In genomic region chr6:125745281-125746018, GRCh38 we compare ENCODE assay signal across 13 cellular contexts. TPM values are rescaled to one million over a fixed set of nuclear protein-coding genes. Genes with fewer than 3 reads are reported as not detected.
A peak's percentile ranks its signal among the peaks of the same experiment; 100 is the strongest.
DNase-seq lines count a peak whose midpoint lies in the region; ATAC-seq, FAIRE-seq and TF ChIP-seq lines count a peak whose summit lies in the region.
"Had no signal": no experiment of that assay in that cellular context is flagged by ENCODE, and none has a peak within 500 bp of the region (broad histone marks: within the 10 kb centered on the region; RNA-seq: fewer than 3 reads in every experiment).

No MANE protein-coding gene starts in this region.

- no peaks in the 10 kb centered on the region for H3K36me3 Mint-ChIP-seq in activated T-cell treated with anti-CD3 and anti-CD28 coated beads, Interleukin-2, amount 50 U/mL, for 4 hours (ENCODE audit: insufficient read depth)
- peaks cover 0 to 1% of the 10 kb centered on the region in 2 donors for H3K36me3 Mint-ChIP-seq in activated T-cell treated with anti-CD3 and anti-CD28 coated beads, Interleukin-2, amount 50 U/mL, for 72 hours (ENCODE audit: insufficient read depth in 2 of 2)
- H3K36me3 Mint-ChIP-seq: activated naive CD8-positive, alpha-beta T cell treated with anti-CD3 and anti-CD28 coated beads, Interleukin-2, amount 10 ng/mL, durations not matched to agents 7 days and 5 days had no signal

- intact Hi-C loops in tibial artery (cut with DNase I; ENCODE audit: low total_unique reads): loop anchor here (5.0 to 10.0 kb wide), 2 partner anchors 151 to 303 kb away; no protein-coding TSS in a partner anchor

- H3K79me2 ChIP-seq in H1 (ENCODE audit: control insufficient read depth in 1 of 2, insufficient read depth in 2 of 2, low read length in 2 of 2): peaks cover 0 to 15% of the 10 kb centered on the region in 2 experiments; a peak in 3 of 4 replicates

- H3K9ac ChIP-seq in H1 (replicated peaks in 1 of 4; ENCODE audit: extremely low read depth in 1 of 4, low read depth in 3 of 4, low read length in 3 of 4): no peak overlapping the region

- no peak overlapping the region for H3K14ac ChIP-seq in H1 (ENCODE audit: insufficient read length)

- ATAC-seq in activated T-cell treated with anti-CD3 and anti-CD28 coated beads, Interleukin-2, amount 50 U/mL, for 4 hours: no peak
- ATAC-seq in activated T-cell treated with anti-CD3 and anti-CD28 coated beads, Interleukin-2, amount 50 U/mL, for 72 hours (replicated peaks in 1 of 2): no peak
- ATAC-seq in left lobe of liver: no peak
- ATAC-seq in HG03045 (IDR thresholded peaks at IDR 0.05; ENCODE audit: unreplicated experiment): no peak
- ATAC-seq: GM12878 had no signal

- no peak overlapping the region for H2AFZ ChIP-seq in H1 (ENCODE audit: low read length)

- peak overlapping the region; percentile 26; the same call in 1 of the 2 replicates for H2BK5ac ChIP-seq in H1 (ENCODE audit: low read depth, low read length)

- H3K9me3 Mint-ChIP-seq in activated T-cell treated with anti-CD3 and anti-CD28 coated beads, Interleukin-2, amount 50 U/mL, for 4 hours: no peaks in the 10 kb centered on the region
- no peaks in the 10 kb centered on the region for H3K9me3 Mint-ChIP-seq in activated T-cell treated with anti-CD3 and anti-CD28 coated beads, Interleukin-2, amount 50 U/mL, for 72 hours
- H3K9me3 Mint-ChIP-seq: activated naive CD8-positive, alpha-beta T cell treated with anti-CD3 and anti-CD28 coated beads, Interleukin-2, amount 10 ng/mL, durations not matched to agents 7 days and 5 days had no signal

- peak overlapping the region; percentile 96 to 99 for H3K4me2 ChIP-seq in H1 (ENCODE audit: insufficient read depth in 1 of 2, low read depth in 2 of 2, low read length in 2 of 2)

- CTCF ChIA-PET in H1 (lab: Charles Lee; ENCODE audit: partially characterized antibody): interaction anchor here (0.6 to 2.4 kb wide), 11 partner anchors 8 to 444 kb away, joined by 3 to 12 read pairs (median 4); partner anchors contain the start of gene HDDC2

- no peak overlapping the region for H3K27ac Mint-ChIP-seq in activated T-cell treated with anti-CD3 and anti-CD28 coated beads, Interleukin-2, amount 50 U/mL, for 72 hours
- H3K27ac Mint-ChIP-seq: activated naive CD8-positive, alpha-beta T cell treated with anti-CD3 and anti-CD28 coated beads, Interleukin-2, amount 10 ng/mL, durations not matched to agents 7 days and 5 days had no signal

- no peak for TF ChIP-seq CTCF in H1 (IDR thresholded peaks at IDR 0.05; ENCODE audit: control extremely low read depth in 1 of 3, insufficient read depth in 1 of 3, low read depth in 1 of 3, low read length in 3 of 3)
- no peak for TF ChIP-seq CTCF in tibial artery (IDR thresholded peaks at IDR 0.05)

- H4K8ac ChIP-seq in H1 (ENCODE audit: extremely low read depth, insufficient read depth, low read length): no peak overlapping the region

- no peak overlapping the region for H4K91ac ChIP-seq in H1 (replicated peaks; ENCODE audit: insufficient read length, low read length)

- no peak overlapping the region for H3K23ac ChIP-seq in H1 (ENCODE audit: insufficient read length)

- H2AK5ac ChIP-seq in H1 (ENCODE audit: low read depth, low read length): no peak overlapping the region; the same call in 1 of the 2 replicates

- H3K27me3 ChIP-seq in H1 (replicated peaks in 1 of 4; ENCODE audit: control insufficient read depth in 3 of 4, extremely low read depth in 1 of 4, insufficient read depth in 3 of 4, low read length in 3 of 4) (peaks cover 0 to 23% (median 16%) of the 10 kb centered on the region in 4 experiments; a peak in 6 of 7 replicates), tibial artery (no peaks in the 10 kb centered on the region)

- no peak overlapping the region for H4K5ac ChIP-seq in H1 (ENCODE audit: insufficient read length, low read depth, low read length)

- H3K79me1 ChIP-seq in H1 (ENCODE audit: low read depth, low read length): peaks cover 4% of the 10 kb centered on the region; the same call in 1 of the 2 replicates

- no peak overlapping the region for H2BK15ac ChIP-seq in H1 (ENCODE audit: low read length)

- H2BK20ac ChIP-seq in H1 (ENCODE audit: low read length): no peak overlapping the region

- no peak for TF ChIP-seq EP300 in H1 (IDR thresholded peaks at IDR 0.05; ENCODE audit: borderline replicate concordance in 1 of 2, low read depth in 2 of 2, low read length in 2 of 2)

- H3K4me3 ChIP-seq in H1 (ENCODE audit: extremely low read depth in 1 of 4, insufficient read depth in 2 of 4, low read depth in 3 of 4, low read length in 4 of 4) (peak overlapping the region in 2 of 4 experiments; percentile 20 to 77; a peak in 4 of 8 replicates), tibial artery (peak overlapping the region; percentile 89 to 95)
- H3K4me3 ChIP-seq: GM12878 had no signal

- POLR2A ChIA-PET in H1 (lab: Charles Lee; ENCODE audit: partially characterized antibody): interaction anchor here (0.7 to 2.4 kb wide), 9 partner anchors 31 to 122 kb away, joined by 3 to 21 read pairs (median 3); no protein-coding TSS in a partner anchor

- H3K27ac ChIP-seq in H1 (ENCODE audit: low read depth, low read length): no peak overlapping the region
- H3K27ac ChIP-seq in tibial artery: peak overlapping the region; percentile 99

- no peak for TF ChIP-seq RAD21 in H1 (IDR thresholded peaks at IDR 0.05 in 1 of 2, conservative IDR thresholded peaks at IDR 0.05 in 1 of 2; ENCODE audit: low read depth in 2 of 2, low read length in 2 of 2)

- H3K36me3 ChIP-seq in H1 (ENCODE audit: control insufficient read depth in 2 of 4, insufficient read depth in 4 of 4, low read length in 3 of 4) (no peaks in the 10 kb centered on the region), tibial artery (no peaks in the 10 kb centered on the region)

- no peak overlapping the region for H2BK12ac ChIP-seq in H1 (ENCODE audit: low read depth, low read length)

- H3K27me3 Mint-ChIP-seq in activated T-cell treated with anti-CD3 and anti-CD28 coated beads, Interleukin-2, amount 50 U/mL, for 4 hours (ENCODE audit: low read depth): peaks cover 46% of the 10 kb centered on the region
- peaks cover 35% of the 10 kb centered on the region for H3K27me3 Mint-ChIP-seq in activated T-cell treated with anti-CD3 and anti-CD28 coated beads, Interleukin-2, amount 50 U/mL, for 72 hours (ENCODE audit: low read depth)

- DNase-seq in activated T-cell treated with anti-CD3 and anti-CD28 coated beads, Interleukin-2, amount 50 U/mL, for 4 hours: no peak
- DNase-seq in activated T-cell treated with anti-CD3 and anti-CD28 coated beads, Interleukin-2, amount 50 U/mL, for 72 hours: no peak
- DNase-seq in H1 (ENCODE audit: low read depth in 1 of 2, low spot score in 2 of 2): peak; percentile 58 to 88
- peak; percentile 48 for DNase-seq in left lobe of liver (ENCODE audit: low spot score)
- DNase-seq in tibial artery: no peak
- DNase-seq in NCI-H510A treated with DMSO at 0.1 percent for 48 hours (lab: John Stamatoyannopoulos, UW): no peak
- no peak for DNase-seq in GDM1 (lab: John Stamatoyannopoulos, UW)
- DNase-seq: ACHN; activated naive CD8-positive, alpha-beta T cell treated with anti-CD3 and anti-CD28 coated beads, Interleukin-2, amount 10 ng/mL, durations not matched to agents 7 days and 5 days; NCI-H2171 treated with DMSO at 0.1 percent for 48 hours had no signal

- no peak overlapping the region for H3K4ac ChIP-seq in H1 (replicated peaks; ENCODE audit: insufficient read length, low read depth, low read length)

- H3K23me2 ChIP-seq in H1 (ENCODE audit: low read depth, low read length): peaks cover 27% of the 10 kb centered on the region

- H3K18ac ChIP-seq in H1 (ENCODE audit: extremely low read depth, low read length): no peak overlapping the region

- peak; percentile 96 for FAIRE-seq in H1 (lab: Jason Lieb, UNC)
- FAIRE-seq: GM12878, TTC549 had no signal

- H3K4me3 Mint-ChIP-seq in activated T-cell treated with anti-CD3 and anti-CD28 coated beads, Interleukin-2, amount 50 U/mL, for 4 hours: peak overlapping the region; percentile 82
- peak overlapping the region in 1 of 2 donors; percentile 4 for H3K4me3 Mint-ChIP-seq in activated T-cell treated with anti-CD3 and anti-CD28 coated beads, Interleukin-2, amount 50 U/mL, for 72 hours

- H3K4me1 Mint-ChIP-seq in activated T-cell treated with anti-CD3 and anti-CD28 coated beads, Interleukin-2, amount 50 U/mL, for 4 hours (ENCODE audit: low read depth): peaks cover 29% of the 10 kb centered on the region
- H3K4me1 Mint-ChIP-seq in activated T-cell treated with anti-CD3 and anti-CD28 coated beads, Interleukin-2, amount 50 U/mL, for 72 hours (ENCODE audit: low read depth): peaks cover 41% of the 10 kb centered on the region

- H3K9me3 ChIP-seq in H1 (ENCODE audit: insufficient read depth in 2 of 2, low read depth in 1 of 2, low read length in 1 of 2) (no peaks in the 10 kb centered on the region), tibial artery (no peaks in the 10 kb centered on the region)

- TF ChIP-seq POLR2A in H1 (IDR thresholded peaks at IDR 0.05; ENCODE audit: control extremely low read depth in 1 of 2, low read depth in 2 of 2, low read length in 2 of 2): no peak

- H3K4me1 ChIP-seq in H1 (replicated peaks in 1 of 4; ENCODE audit: control insufficient read depth in 3 of 4, insufficient read depth in 4 of 4, low read length in 3 of 4): peaks cover 2 to 10% (median 7%) of the 10 kb centered on the region in 4 experiments; a peak in 5 of 7 replicates
- H3K4me1 ChIP-seq in tibial artery: peaks cover 0 to 50% (median 9%) of the 10 kb centered on the region in 4 donors

- WGBS in H1 (ENCODE audit: extremely low coverage in 1 of 2, insufficient coverage in 1 of 2, insufficient read length in 1 of 2, insufficient replicate concordance in 2 of 2, low coverage in 1 of 2, low lambda C conversion rate in 2 of 2, missing lambda C conversion rate in 1 of 2), 2 experiments: 5% methylated on average over 6 of the region's 6 CpGs; no CpG with 5 or more reads in 1 of the 2 experiments

- H3K56ac ChIP-seq in H1 (replicated peaks; ENCODE audit: insufficient read length, low read depth, low read length): no peak overlapping the region

- H2BK120ac ChIP-seq in H1 (replicated peaks; ENCODE audit: low read depth, low read length): no peak overlapping the region

- H4K20me1 ChIP-seq in H1 (replicated peaks in 1 of 2; ENCODE audit: control insufficient read depth in 1 of 2, insufficient read depth in 2 of 2, low read length in 2 of 2): peaks cover 2 to 5% of the 10 kb centered on the region in 2 experiments

RNA-seq across cellular contexts. Expression of gene HEY2, which starts 4.0 kb away (rescaled TPM):
- total RNA-seq in activated T-cell treated with anti-CD3 and anti-CD28 coated beads, Interleukin-2, amount 50 U/mL, for 4 hours: under 1 TPM in 1 of 3 donors, not detected in 2; 0.10 TPM
- under 1 TPM in 1 of 2 donors, not detected in 1; 0.12 TPM for total RNA-seq in activated T-cell treated with anti-CD3 and anti-CD28 coated beads, Interleukin-2, amount 50 U/mL, for 72 hours
- total RNA-seq in H1 (2021; fragmentation: NEBNext Ultra II Directional; extraction: Animal tissue kit (Norgen Biotek cat#: 25700)): 16.2 and 17.7 TPM in 2 replicates
- polyA plus RNA-seq in H1 (2011; rRNA removed): 9.1 and 12.6 TPM in 2 replicates
- 7.7 TPM for polyA plus RNA-seq in H1 (2011; cell fraction: cytosol; rRNA removed)
- polyA plus RNA-seq in H1 (2011; cell fraction: nucleus; rRNA removed): 8.0 TPM
- polyA plus RNA-seq in H1 (2012, experiment 1 of 2): 6.4 to 8.2 TPM (median 7.2 TPM) in 4 replicates
- 6.0 TPM for polyA plus RNA-seq in H1 (2012, experiment 2 of 2)
- polyA plus RNA-seq in H1 (2013, experiment 1 of 2): 10.8 TPM
- 11.3 TPM for polyA plus RNA-seq in H1 (2013, experiment 2 of 2)
- 4.2 TPM in 2 replicates for polyA minus RNA-seq in H1 (2011; rRNA and poly(A)+ RNA removed)
- 7.3 TPM for polyA minus RNA-seq in H1 (2011; cell fraction: cytosol; rRNA and poly(A)+ RNA removed)
- polyA minus RNA-seq in H1 (2011; cell fraction: nucleus; rRNA and poly(A)+ RNA removed): 6.2 TPM
- total RNA-seq in left lobe of liver: 2.3 TPM

RNA-seq across cellular contexts. Expression of gene NCOA7, which starts 45.3 kb away (rescaled TPM):
- total RNA-seq in activated T-cell treated with anti-CD3 and anti-CD28 coated beads, Interleukin-2, amount 50 U/mL, for 4 hours: 10 to 100 TPM; 47.8 to 58.8 (median 57.8) TPM
- total RNA-seq in activated T-cell treated with anti-CD3 and anti-CD28 coated beads, Interleukin-2, amount 50 U/mL, for 72 hours: 10 to 100 TPM; 59.6 to 69.1 TPM
- total RNA-seq in H1 (2021; fragmentation: NEBNext Ultra II Directional; extraction: Animal tissue kit (Norgen Biotek cat#: 25700)): 10.3 and 10.7 TPM in 2 replicates
- 2.0 and 2.6 TPM in 2 replicates for polyA plus RNA-seq in H1 (2011; rRNA removed)
- 4.1 TPM for polyA plus RNA-seq in H1 (2011; cell fraction: cytosol; rRNA removed)
- polyA plus RNA-seq in H1 (2011; cell fraction: nucleus; rRNA removed): 6.6 TPM
- polyA plus RNA-seq in H1 (2012, experiment 1 of 2): 5.3 to 12.3 TPM (median 5.7 TPM) in 4 replicates
- 0.34 TPM for polyA plus RNA-seq in H1 (2012, experiment 2 of 2)
- polyA plus RNA-seq in H1 (2013, experiment 1 of 2): 7.8 TPM
- polyA plus RNA-seq in H1 (2013, experiment 2 of 2): 6.5 TPM
- polyA minus RNA-seq in H1 (2011; rRNA and poly(A)+ RNA removed): 19.8 and 24.2 TPM in 2 replicates
- polyA minus RNA-seq in H1 (2011; cell fraction: cytosol; rRNA and poly(A)+ RNA removed): 7.0 TPM
- 12.3 TPM for polyA minus RNA-seq in H1 (2011; cell fraction: nucleus; rRNA and poly(A)+ RNA removed)
- total RNA-seq in left lobe of liver: 12.4 TPM

Comparison
In these comparisons a context has a peak if more than half of its experiments do, and no peak if none do; other contexts are left out.
1. DNase-seq: peak in H1 (2 of 2) and left lobe of liver (single experiment); none in activated T-cell treated with anti-CD3 and anti-CD28 coated beads, Interleukin-2, amount 50 U/mL, for 4 hours (single experiment), activated T-cell treated with anti-CD3 and anti-CD28 coated beads, Interleukin-2, amount 50 U/mL, for 72 hours (0 of 2), tibial artery (0 of 2), NCI-H510A treated with DMSO at 0.1 percent for 48 hours (single experiment) and GDM1 (single experiment).